In the genomic region with DNA sequence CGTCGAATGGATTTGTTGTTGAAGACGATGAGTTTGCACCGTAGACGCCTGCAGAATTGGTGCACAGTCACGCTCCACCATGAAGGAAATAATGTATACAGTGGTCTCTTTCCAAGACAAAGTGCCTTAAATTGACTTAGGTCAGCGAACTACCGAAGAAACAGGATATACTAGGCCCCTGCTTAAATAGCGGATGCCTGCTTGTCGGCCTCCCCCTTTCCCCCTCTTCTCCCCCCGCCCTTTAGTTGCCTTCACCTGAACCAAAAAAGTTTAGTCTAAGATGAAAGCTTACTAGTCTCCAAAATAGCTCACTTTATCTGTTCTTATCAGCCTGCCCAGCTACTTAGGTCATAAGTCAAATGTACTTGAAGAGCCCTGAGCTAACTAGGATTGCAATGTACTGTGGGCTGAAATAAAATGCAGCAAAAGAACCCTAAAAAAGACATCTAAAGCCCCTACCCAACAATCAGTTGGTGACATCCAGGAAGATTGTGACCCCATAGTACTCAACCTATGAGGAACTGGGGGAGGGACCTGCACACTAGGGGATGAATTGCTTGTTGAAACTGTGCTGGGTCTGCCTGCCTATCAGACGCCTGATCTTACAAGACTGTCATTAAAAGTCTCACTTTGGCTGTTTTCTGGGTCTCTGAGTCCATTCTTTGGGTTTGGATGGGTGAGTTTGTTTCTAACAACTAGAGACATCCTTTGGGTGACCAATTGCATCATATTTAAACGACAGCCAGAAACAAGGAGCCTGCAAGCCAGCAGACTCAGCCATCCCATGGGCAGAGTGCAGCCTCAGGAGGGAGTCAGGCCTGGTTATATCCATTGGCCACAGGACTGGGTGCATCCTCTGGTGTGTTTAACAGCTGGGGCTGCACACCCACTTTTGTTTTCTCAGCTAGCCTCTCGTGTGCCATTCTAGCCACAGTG, we compare ENCODE assay signal across 22 cellular contexts. TPM values are rescaled to one million over a fixed set of nuclear protein-coding genes. Genes with fewer than 3 reads are reported as not detected.
DNase-seq lines count a peak whose midpoint lies in the region; ATAC-seq, FAIRE-seq and TF ChIP-seq lines count a peak whose summit lies in the region.
"Had no signal": no experiment of that assay in that cellular context is flagged by ENCODE, and none has a peak within 500 bp of the region (broad histone marks: within the 10 kb centered on the region; RNA-seq: fewer than 3 reads in every experiment).

No MANE protein-coding gene starts in this region.

- H2BK12ac ChIP-seq in H9 (ENCODE audit: insufficient read length, low read depth, low read length) (no peak overlapping the region), H1 (ENCODE audit: low read depth, low read length) (no peak overlapping the region)

- no peaks in the 10 kb centered on the region for H3K23me2 ChIP-seq in H9 (ENCODE audit: insufficient read length, low read depth, low read length, poor library complexity, severe bottlenecking)
- no peaks in the 10 kb centered on the region; the same call in 1 of the 2 replicates for H3K23me2 ChIP-seq in H1 (ENCODE audit: low read depth, low read length)

- peak overlapping the region; percentile 24 to 59 (median 30); a peak in 4 of 7 replicates for H3K27ac Mint-ChIP-seq in H9
- no peak overlapping the region for H3K27ac Mint-ChIP-seq in stimulated activated naive CD8-positive, alpha-beta T cell treated with anti-CD3 and anti-CD28 coated beads, Interleukin-15, amount 100 ng/mL, for 72 hours
- H3K27ac Mint-ChIP-seq: IgD-negative memory B cell had no signal

- FAIRE-seq in H1 (lab: Jason Lieb, UNC) = no peak
- FAIRE-seq: HTR-8/SVneo, RCC 7860 had no signal

- no CpG with 5 or more reads among the region's 14 CpGs for WGBS in H9 (ENCODE audit: extremely low coverage, insufficient read length, low lambda C conversion rate)
- 94% methylated on average over 13 of the region's 14 CpGs; no CpG with 5 or more reads in 1 of the 2 experiments for WGBS in H1 (ENCODE audit: extremely low coverage in 1 of 2, insufficient coverage in 1 of 2, insufficient read length in 1 of 2, insufficient replicate concordance in 2 of 2, low coverage in 1 of 2, low lambda C conversion rate in 2 of 2, missing lambda C conversion rate in 1 of 2), 2 experiments

- H3K79me2 ChIP-seq in H9 (ENCODE audit: insufficient read depth, low read length) (peaks cover 4% of the 10 kb centered on the region; the same call in 1 of the 2 replicates), H1 (ENCODE audit: control insufficient read depth in 1 of 2, insufficient read depth in 2 of 2, low read length in 2 of 2) (peaks cover 3 to 78% of the 10 kb centered on the region in 2 experiments; a peak in 3 of 4 replicates)

- H2BK120ac ChIP-seq in H9 (ENCODE audit: low read depth, low read length, poor library complexity, severe bottlenecking) (no peak overlapping the region), H1 (replicated peaks; ENCODE audit: low read depth, low read length) (no peak overlapping the region)

- H3K9ac ChIP-seq in BLaER1 treated with 17β-estradiol and CSF1 and Interleukin-3, amounts not matched to agents 10 nM and 100 nM = no peak overlapping the region
- no peak overlapping the region for H3K9ac ChIP-seq in H9 (ENCODE audit: extremely low read depth, insufficient read length, low read length)
- H3K9ac ChIP-seq in H1 (replicated peaks in 1 of 4; ENCODE audit: extremely low read depth in 1 of 4, low read depth in 3 of 4, low read length in 3 of 4) = no peak overlapping the region

- no peak overlapping the region for H2AK5ac ChIP-seq in H9 (ENCODE audit: insufficient read length, low read length)
- H2AK5ac ChIP-seq in H1 (ENCODE audit: low read depth, low read length) = no peak overlapping the region

- H2BK15ac ChIP-seq in H9 (ENCODE audit: low read depth, low read length) (no peak overlapping the region), H1 (ENCODE audit: low read length) (no peak overlapping the region; the same call in 1 of the 2 replicates)

- peaks cover 67 to 76% of the 10 kb centered on the region in 2 experiments for H3K4me1 Mint-ChIP-seq in H9
- H3K4me1 Mint-ChIP-seq in stimulated activated naive CD8-positive, alpha-beta T cell treated with anti-CD3 and anti-CD28 coated beads, Interleukin-15, amount 100 ng/mL, for 72 hours = peaks cover 39% of the 10 kb centered on the region

- H3K4me1 ChIP-seq in BLaER1 treated with 17β-estradiol and CSF1 and Interleukin-3, amounts not matched to agents 10 nM and 100 nM = peaks cover 8 to 35% (median 27%) of the 10 kb centered on the region in 10 experiments; a peak in 18 of 20 replicates
- H3K4me1 ChIP-seq in H9 (ENCODE audit: insufficient read depth, low read length) (peaks cover 21% of the 10 kb centered on the region), H1 (replicated peaks in 1 of 4; ENCODE audit: control insufficient read depth in 3 of 4, insufficient read depth in 4 of 4, low read length in 3 of 4) (peaks cover 10 to 24% (median 18%) of the 10 kb centered on the region in 4 experiments)

- no peak overlapping the region for H3K4ac ChIP-seq in H9 (ENCODE audit: low read depth, low read length)
- no peak overlapping the region for H3K4ac ChIP-seq in H1 (replicated peaks; ENCODE audit: insufficient read length, low read depth, low read length)

- peaks cover 0 to 16% (median 0%) of the 10 kb centered on the region in 11 experiments; a peak in 2 of 22 replicates for H3K27me3 ChIP-seq in BLaER1 treated with 17β-estradiol and CSF1 and Interleukin-3, amounts not matched to agents 10 nM and 100 nM
- H3K27me3 ChIP-seq in H9 (ENCODE audit: insufficient read depth, low read length) = no peaks in the 10 kb centered on the region
- no peaks in the 10 kb centered on the region for H3K27me3 ChIP-seq in H1 (replicated peaks in 1 of 4; ENCODE audit: control insufficient read depth in 3 of 4, extremely low read depth in 1 of 4, insufficient read depth in 3 of 4, low read length in 3 of 4)

- H3K9me3 ChIP-seq in BLaER1 treated with 17β-estradiol and CSF1 and Interleukin-3, amounts not matched to agents 10 nM and 100 nM (replicated peaks in 1 of 11) = peaks cover 0 to 13% (median 0%) of the 10 kb centered on the region in 11 experiments; a peak in 7 of 22 replicates
- H3K9me3 ChIP-seq in H9 (ENCODE audit: control insufficient read depth, low read depth, low read length) (no peaks in the 10 kb centered on the region), H1 (ENCODE audit: insufficient read depth in 2 of 2, low read depth in 1 of 2, low read length in 1 of 2) (no peaks in the 10 kb centered on the region)
- H3K9me3 ChIP-seq: Caco-2 had no signal

- H3K23ac ChIP-seq in H9 (ENCODE audit: insufficient read length, low read depth, low read length) (no peak overlapping the region), H1 (ENCODE audit: insufficient read length) (no peak overlapping the region)

- H3K4me2 ChIP-seq in BLaER1 treated with 17β-estradiol and CSF1 and Interleukin-3, amounts not matched to agents 10 nM and 100 nM = peak overlapping the region in 8 of 11 experiments; percentile 65 to 88 (median 82); a peak in 17 of 22 replicates
- H3K4me2 ChIP-seq in H9 (ENCODE audit: insufficient read depth, insufficient read length, low read length) (no peak overlapping the region), H1 (ENCODE audit: insufficient read depth in 1 of 2, low read depth in 2 of 2, low read length in 2 of 2) (peak overlapping the region in 1 of 2 experiments; percentile 20; a peak in 1 of 4 replicates)

- peaks cover 0 to 7% (median 0%) of the 10 kb centered on the region in 11 experiments; a peak in 1 of 22 replicates for H4K20me1 ChIP-seq in BLaER1 treated with 17β-estradiol and CSF1 and Interleukin-3, amounts not matched to agents 10 nM and 100 nM
- H4K20me1 ChIP-seq in H9 (ENCODE audit: control insufficient read depth, insufficient read depth, insufficient read length) (no peaks in the 10 kb centered on the region), H1 (replicated peaks in 1 of 2; ENCODE audit: control insufficient read depth in 1 of 2, insufficient read depth in 2 of 2, low read length in 2 of 2) (peaks cover 0 to 2% of the 10 kb centered on the region in 2 experiments)

- DNase-seq in H9 (no peak), OCI-M1 (lab: John Stamatoyannopoulos, UW) (peak; percentile 25), H1 (ENCODE audit: low read depth in 1 of 2, low spot score in 2 of 2) (no peak), GF-D8 (lab: John Stamatoyannopoulos, UW) (no peak), DMS153 treated with DMSO at 0.1 percent for 48 hours (lab: John Stamatoyannopoulos, UW; ENCODE audit: unreplicated experiment) (no peak)
- DNase-seq in stimulated activated naive CD8-positive, alpha-beta T cell treated with anti-CD3 and anti-CD28 coated beads, Interleukin-15, amount 100 ng/mL, for 72 hours = no peak
- DNase-seq: CD4-positive, CD25-positive, alpha-beta regulatory T cell; DMS153; HCEC 1CT; NCI-H1048; NCI-H1436 treated with DMSO at 0.1 percent for 48 hours; NCI-H2029 treated with DMSO at 0.1 percent for 48 hours; NCI-H2171 treated with DMSO at 0.1 percent for 48 hours; NCI-H446 treated with DMSO at 0.1 percent for 48 hours; Right ventricle myocardium superior had no signal

- TF ChIP-seq POLR2A in H1 (IDR thresholded peaks at IDR 0.05; ENCODE audit: control extremely low read depth in 1 of 2, low read depth in 2 of 2, low read length in 2 of 2) = no peak

- no peak overlapping the region; a peak in 1 of 22 replicates for H3K27ac ChIP-seq in BLaER1 treated with 17β-estradiol and CSF1 and Interleukin-3, amounts not matched to agents 10 nM and 100 nM
- H3K27ac ChIP-seq in H9 (ENCODE audit: insufficient read length, low read depth, low read length) (no peak overlapping the region), H1 (ENCODE audit: low read depth, low read length) (no peak overlapping the region)
- H3K27ac ChIP-seq: HL-60 had no signal

- no peak overlapping the region for H3K4me3 Mint-ChIP-seq in H9
- H3K4me3 Mint-ChIP-seq in stimulated activated naive CD8-positive, alpha-beta T cell treated with anti-CD3 and anti-CD28 coated beads, Interleukin-15, amount 100 ng/mL, for 72 hours = no peak overlapping the region
- H3K4me3 Mint-ChIP-seq: IgD-negative memory B cell had no signal

- no peak overlapping the region for H4K8ac ChIP-seq in H9 (replicated peaks; ENCODE audit: insufficient read length, low read depth, low read length)
- no peak overlapping the region for H4K8ac ChIP-seq in H1 (ENCODE audit: extremely low read depth, insufficient read depth, low read length)

- no peak overlapping the region for H3K14ac ChIP-seq in H9 (ENCODE audit: insufficient read depth, low read length)
- no peak overlapping the region for H3K14ac ChIP-seq in H1 (ENCODE audit: insufficient read length)

- H2BK20ac ChIP-seq in H9 (ENCODE audit: low read depth, low read length, poor library complexity, severe bottlenecking) (no peak overlapping the region), H1 (ENCODE audit: low read length) (peak overlapping the region; percentile 16; the same call in 1 of the 2 replicates)

- POLR2A ChIA-PET in H1 (lab: Charles Lee; ENCODE audit: partially characterized antibody) = interaction anchor here (1.2 kb wide), 1 partner anchor 10 kb away, joined by 4 read pairs; no protein-coding TSS in a partner anchor

- H3K4me3 ChIP-seq in BLaER1 treated with 17β-estradiol and CSF1 and Interleukin-3, amounts not matched to agents 10 nM and 100 nM = no peak overlapping the region
- no peak overlapping the region for H3K4me3 ChIP-seq in H1 (ENCODE audit: extremely low read depth in 1 of 4, insufficient read depth in 2 of 4, low read depth in 3 of 4, low read length in 4 of 4)

- no peak overlapping the region for H2AFZ ChIP-seq in H9 (ENCODE audit: low read length)
- no peak overlapping the region for H2AFZ ChIP-seq in H1 (ENCODE audit: low read length)

- H3K9me3 Mint-ChIP-seq in H9 = no peaks in the 10 kb centered on the region
- no peaks in the 10 kb centered on the region for H3K9me3 Mint-ChIP-seq in stimulated activated naive CD8-positive, alpha-beta T cell treated with anti-CD3 and anti-CD28 coated beads, Interleukin-15, amount 100 ng/mL, for 72 hours
- H3K9me3 Mint-ChIP-seq: CD4-positive, CD25-positive, alpha-beta regulatory T cell; IgD-negative memory B cell had no signal

- no peak for ATAC-seq in stimulated activated naive CD8-positive, alpha-beta T cell treated with anti-CD3 and anti-CD28 coated beads, Interleukin-15, amount 100 ng/mL, for 72 hours

- CTCF ChIA-PET in H1 (lab: Charles Lee; ENCODE audit: partially characterized antibody) = interaction anchor here (1.4 to 2.3 kb wide), 2 partner anchors 9 to 16 kb away, joined by 3 to 14 read pairs; no protein-coding TSS in a partner anchor

- TF ChIP-seq EP300 in H1 (IDR thresholded peaks at IDR 0.05; ENCODE audit: borderline replicate concordance in 1 of 2, low read depth in 2 of 2, low read length in 2 of 2) = no peak

- no peak for TF ChIP-seq RAD21 in H1 (IDR thresholded peaks at IDR 0.05 in 1 of 2, conservative IDR thresholded peaks at IDR 0.05 in 1 of 2; ENCODE audit: low read depth in 2 of 2, low read length in 2 of 2)

- H4K5ac ChIP-seq in H9 (ENCODE audit: insufficient read length, low read depth, low read length) = no peak overlapping the region
- H4K5ac ChIP-seq in H1 (ENCODE audit: insufficient read length, low read depth, low read length) = no peak overlapping the region

- no peak overlapping the region for H3K56ac ChIP-seq in H9 (ENCODE audit: insufficient read length, low read depth, low read length)
- no peak overlapping the region for H3K56ac ChIP-seq in H1 (replicated peaks; ENCODE audit: insufficient read length, low read depth, low read length)

- no peak overlapping the region for H3T11ph ChIP-seq in H9 (ENCODE audit: low read length)

- no peaks in the 10 kb centered on the region for H3K79me1 ChIP-seq in H9 (ENCODE audit: insufficient read depth, low read depth, low read length, poor library complexity, severe bottlenecking)
- H3K79me1 ChIP-seq in H1 (ENCODE audit: low read depth, low read length) = peaks cover 3% of the 10 kb centered on the region

- TF ChIP-seq CTCF in H9 (conservative IDR thresholded peaks at IDR 0.05) (no peak), H1 (IDR thresholded peaks at IDR 0.05; ENCODE audit: control extremely low read depth in 1 of 3, insufficient read depth in 1 of 3, low read depth in 1 of 3, low read length in 3 of 3) (no peak)

- no peak overlapping the region for H2BK5ac ChIP-seq in H9 (ENCODE audit: insufficient read length, low read length)
- H2BK5ac ChIP-seq in H1 (ENCODE audit: low read depth, low read length) = no peak overlapping the region

- no peaks in the 10 kb centered on the region; the same call in 1 of the 2 replicates for H3K27me3 Mint-ChIP-seq in H9 (ENCODE audit: low read depth)
- peaks cover 92% of the 10 kb centered on the region for H3K27me3 Mint-ChIP-seq in stimulated activated naive CD8-positive, alpha-beta T cell treated with anti-CD3 and anti-CD28 coated beads, Interleukin-15, amount 100 ng/mL, for 72 hours

- no peak overlapping the region for H4K91ac ChIP-seq in H9 (ENCODE audit: insufficient read length, low read depth, low read length)
- no peak overlapping the region for H4K91ac ChIP-seq in H1 (replicated peaks; ENCODE audit: insufficient read length, low read length)

- H3K36me3 Mint-ChIP-seq in H9 (ENCODE audit: insufficient read depth in 1 of 3, low read depth in 3 of 3) = peaks cover 11 to 22% (median 21%) of the 10 kb centered on the region in 3 experiments; a peak in 6 of 7 replicates
- H3K36me3 Mint-ChIP-seq: CD4-positive, CD25-positive, alpha-beta regulatory T cell; IgD-negative memory B cell had no signal

- H3K36me3 ChIP-seq in BLaER1 treated with 17β-estradiol and CSF1 and Interleukin-3, amounts not matched to agents 10 nM and 100 nM = no peaks in the 10 kb centered on the region
- peaks cover 0 to 4% (median 0%) of the 10 kb centered on the region in 4 experiments; a peak in 2 of 8 replicates for H3K36me3 ChIP-seq in H1 (ENCODE audit: control insufficient read depth in 2 of 4, insufficient read depth in 4 of 4, low read length in 3 of 4)

- no peak overlapping the region for H3K18ac ChIP-seq in H9 (ENCODE audit: insufficient read length, low read depth, low read length)
- no peak overlapping the region for H3K18ac ChIP-seq in H1 (ENCODE audit: extremely low read depth, low read length)

RNA-seq across cellular contexts. Expression of gene ACOXL, which starts 14.5 kb away (rescaled TPM):
- total RNA-seq in H9 (2021) = 33.3 and 37.6 TPM in 2 replicates
- total RNA-seq in H1 (2021; fragmentation: NEBNext Ultra II Directional; extraction: Animal tissue kit (Norgen Biotek cat#: 25700)) = 20.6 and 20.8 TPM in 2 replicates
- polyA plus RNA-seq in H1 (2011; rRNA removed) = 11.4 and 13.6 TPM in 2 replicates
- polyA plus RNA-seq in H1 (2011; cell fraction: cytosol; rRNA removed) = 18.2 TPM
- polyA plus RNA-seq in H1 (2011; cell fraction: nucleus; rRNA removed) = 17.3 TPM
- polyA plus RNA-seq in H1 (2012, experiment 1 of 2) = 16.1 to 22.6 TPM (median 18.9 TPM) in 4 replicates
- polyA plus RNA-seq in H1 (2012, experiment 2 of 2) = 8.3 TPM
- polyA plus RNA-seq in H1 (2013, experiment 1 of 2) = 4.6 TPM
- polyA plus RNA-seq in H1 (2013, experiment 2 of 2) = 4.5 TPM
- 20.9 and 23.8 TPM in 2 replicates for polyA minus RNA-seq in H1 (2011; rRNA and poly(A)+ RNA removed)
- 9.3 TPM for polyA minus RNA-seq in H1 (2011; cell fraction: cytosol; rRNA and poly(A)+ RNA removed)
- 54.1 TPM for polyA minus RNA-seq in H1 (2011; cell fraction: nucleus; rRNA and poly(A)+ RNA removed)
- total RNA-seq: CD4-positive, CD25-positive, alpha-beta regulatory T cell; M059J; Right ventricle myocardium superior had no signal
- polyA plus RNA-seq: IgD-negative memory B cell had no signal

Comparison
In these comparisons a context has a peak if more than half of its experiments do, and no peak if none do; other contexts are left out.
1. H3K27ac Mint-ChIP-seq: peak in H9 (3 of 3); none in stimulated activated naive CD8-positive, alpha-beta T cell treated with anti-CD3 and anti-CD28 coated beads, Interleukin-15, amount 100 ng/mL, for 72 hours (0 of 2).